1 cellular context compared by ENCODE assay signal in genomic region chr10:24114561-24114960, GRCh38.
TF ChIP-seq lines count a peak whose summit lies in the region.

No MANE protein-coding gene starts in this region.

TF ChIP-seq in liver, 16 proteins besides CTCF, POLR2A, EP300 and RAD21:
- TF ChIP-seq REST (IDR thresholded peaks at IDR 0.05) (no peak), ATF3 (IDR thresholded peaks at IDR 0.05) (no peak), HNF4A (conservative IDR thresholded peaks at IDR 0.05) (no peak), FOXA2 (IDR thresholded peaks at IDR 0.05) (no peak), JUND (IDR thresholded peaks at IDR 0.05) (no peak), RXRA (IDR thresholded peaks at IDR 0.05) (no peak), SP1 (IDR thresholded peaks at IDR 0.05) (no peak), NR2F2 (IDR thresholded peaks at IDR 0.05) (no peak), TAF1 (conservative IDR thresholded peaks at IDR 0.05) (no peak), EGR1 (IDR thresholded peaks at IDR 0.05; ENCODE audit: low read depth in 2 of 2) (no peak), YY1 (IDR thresholded peaks at IDR 0.05) (no peak), GABPA (IDR thresholded peaks at IDR 0.05 in 1 of 2, conservative IDR thresholded peaks at IDR 0.05 in 1 of 2) (no peak)
